ENCODE assay signal across 8 cellular contexts in genomic region chr4:169611991-169612868, GRCh38. TPM values are rescaled to one million over a fixed set of nuclear protein-coding genes. Genes with fewer than 3 reads are reported as not detected.
A peak's percentile ranks its signal among the peaks of the same experiment; 100 is the strongest.
DNase-seq lines count a peak whose midpoint lies in the region; ATAC-seq and TF ChIP-seq lines count a peak whose summit lies in the region.

Gene NEK1 (minus strand): TSS chr4:169612583. CDS start chr4:169602630, 9,953 bp downstream.

- H3K18ac ChIP-seq in trophoblast cell (ENCODE audit: low read length) = peak within 1 kb of the TSS; percentile 83

- peak within 1 kb of the TSS; percentile 89 for H3K4me2 ChIP-seq in trophoblast cell (ENCODE audit: low read length)

- H3K79me1 ChIP-seq in trophoblast cell (ENCODE audit: low read length) = peaks cover 4% of the 10 kb centered on the region

- peak within 1 kb of the TSS; percentile 83 for H4K91ac ChIP-seq in trophoblast cell (ENCODE audit: low read depth, low read length)

- H3K4me1 ChIP-seq in trophoblast cell (ENCODE audit: control insufficient read depth in 1 of 2, insufficient read depth in 2 of 2, low read length in 2 of 2) (no peaks in the 10 kb centered on the region), transverse colon (peaks cover 5 to 25% (median 14%) of the 10 kb centered on the region in 4 donors)

- H3K27me3 ChIP-seq in trophoblast cell (ENCODE audit: insufficient read depth, low read length) (no peaks in the 10 kb centered on the region), transverse colon (no peaks in the 10 kb centered on the region)

- H2AFZ ChIP-seq in trophoblast cell (ENCODE audit: insufficient read depth, low read length, poor library complexity) = peak within 1 kb of the TSS; percentile 75

- intact Hi-C loops in cardiac septum (cut with DNase I) (loop anchor here (2.0 kb wide), 2 partner anchors 147 to 415 kb away; partner anchors contain the start of gene MFAP3L), transverse colon (cut with DNase I; ENCODE audit: low total_unique reads) (loop anchor here (2.0 to 10.0 kb wide), 2 partner anchors 143 to 415 kb away; partner anchors contain the start of genes HPF1 and MFAP3L)

- H3K36me3 ChIP-seq in trophoblast cell (ENCODE audit: control insufficient read depth in 1 of 2, insufficient read depth in 2 of 2, low read length in 2 of 2) (no peaks in the 10 kb centered on the region), transverse colon (no peaks in the 10 kb centered on the region)

- TF ChIP-seq CTCF in GM12875 (IDR thresholded peaks at IDR 0.05; ENCODE audit: borderline replicate concordance, insufficient read depth, low read depth, low read length) (no peak), transverse colon (IDR thresholded peaks at IDR 0.05) (peak in 1 of 5 experiments; percentile 23)

- peak within 1 kb of the TSS; percentile 85 for H4K8ac ChIP-seq in trophoblast cell (ENCODE audit: low read depth, low read length)

- no peak within 1 kb of the TSS for H3K23ac ChIP-seq in trophoblast cell (ENCODE audit: low read length)

- peak within 1 kb of the TSS; percentile 42 for H3K4ac ChIP-seq in trophoblast cell (ENCODE audit: low read depth, low read length)

- peak within 1 kb of the TSS; percentile 83 for H2BK120ac ChIP-seq in trophoblast cell (ENCODE audit: insufficient read depth, low read length, poor library complexity)

- no peak within 1 kb of the TSS for H2AK5ac ChIP-seq in trophoblast cell (ENCODE audit: low read length)

- H3K9ac ChIP-seq in trophoblast cell (ENCODE audit: low read length) = peak within 1 kb of the TSS; percentile 90

- H3K4me3 ChIP-seq in GM12875 (ENCODE audit: low read depth, low read length) (peak within 1 kb of the TSS; percentile 89), trophoblast cell (ENCODE audit: low read depth, low read length) (peak within 1 kb of the TSS; percentile 86), transverse colon (peak within 1 kb of the TSS; percentile 65 to 81 (median 81))

- TF ChIP-seq EP300 in transverse colon (IDR thresholded peaks at IDR 0.05; ENCODE audit: low read depth) = no peak

- peaks cover 3% of the 10 kb centered on the region for H3K79me2 ChIP-seq in trophoblast cell (ENCODE audit: control insufficient read depth, insufficient read depth, low read length, poor library complexity)

- H2BK12ac ChIP-seq in trophoblast cell (ENCODE audit: low read length) = peak within 1 kb of the TSS; percentile 9

- DNase-seq in NCI-H1417 treated with DMSO at 0.1 percent for 48 hours (lab: John Stamatoyannopoulos, UW) (peak; percentile 32), SW 1271 (lab: John Stamatoyannopoulos, UW) (peak; percentile 57 to 71), cardiac septum (ENCODE audit: low spot score) (peak; percentile 93), trophoblast cell (peak; percentile 79 to 86), transverse colon (peak; percentile 90)
- peak; percentile 71 for DNase-seq in activated naive CD8-positive, alpha-beta T cell treated with anti-CD3 and anti-CD28 coated beads, Interleukin-2, amount 50 U/mL, for 16 hours (ENCODE audit: low read depth, low spot score)

- TF ChIP-seq POLR2A in transverse colon (IDR thresholded peaks at IDR 0.05) = peak; percentile 89

- H3K27ac ChIP-seq in trophoblast cell (ENCODE audit: low read depth, low read length) (peak within 1 kb of the TSS; percentile 66), transverse colon (peak within 1 kb of the TSS; percentile 95 to 97 (median 96))

- H4K12ac ChIP-seq in trophoblast cell (ENCODE audit: low read depth, low read length) = peak within 1 kb of the TSS; percentile 79

- peak within 1 kb of the TSS; percentile 88 for H3K14ac ChIP-seq in trophoblast cell (ENCODE audit: low read length)

- H2BK5ac ChIP-seq in trophoblast cell (ENCODE audit: low read depth, low read length, poor library complexity) = peak within 1 kb of the TSS; percentile 45

- in situ Hi-C loops in transverse colon (cut with MboI; ENCODE audit: low pct_ligation_motif_present in 1 of 4, low pct_unique_long_range_greater_than_20kb in 1 of 4, low sequenced_read_pairs in 3 of 4) = loop anchor here (10.0 to 25.0 kb wide), 4 partner anchors 53 to 425 kb away; partner anchors contain the start of genes HPF1 (in 3 of the 4) and MFAP3L (in 2 of the 4)

- WGBS in trophoblast cell (ENCODE audit: extremely low coverage, insufficient coverage, insufficient read length) = no CpG with 5 or more reads among the region's 61 CpGs
- WGBS in transverse colon (ENCODE audit: low coverage in 1 of 2), 2 donors = 0% methylated on average over 7 to 61 of the region's 61 CpGs

- ATAC-seq in HG02763 (IDR thresholded peaks at IDR 0.05; ENCODE audit: unreplicated experiment) = peak; percentile 95

- H3K9me3 ChIP-seq in trophoblast cell (ENCODE audit: insufficient read depth, low read depth, low read length) = no peaks in the 10 kb centered on the region
- no peaks in the 10 kb centered on the region for H3K9me3 ChIP-seq in transverse colon

RNA-seq across cellular contexts. Expression of gene NEK1, which starts in this region (rescaled TPM):
- total RNA-seq in cardiac septum = 17.3 TPM
- polyA plus RNA-seq in trophoblast cell (2013) = 12.0 TPM in 2 replicates
- 10 to 100 TPM in 2 of 4 donors, 1 to 10 TPM in 2; 7.6 to 14.9 (median 10.2) TPM for total RNA-seq in transverse colon

Comparison
In these comparisons a context has a peak if more than half of its experiments do, and no peak if none do; other contexts are left out.
1. Peak in every context shown above with its lines: DNase-seq, ATAC-seq, H3K4me3 ChIP-seq and H3K27ac ChIP-seq.
2. DNase-seq: peak in every context shown above with its lines; median percentile 93 in cardiac septum; 90 in transverse colon; 82 in trophoblast cell; 71 in activated naive CD8-positive, alpha-beta T cell treated with anti-CD3 and anti-CD28 coated beads, Interleukin-2, amount 50 U/mL, for 16 hours; 64 in SW 1271; 32 in NCI-H1417 treated with DMSO at 0.1 percent for 48 hours.